Comparison of ENCODE assay signal across 16 cellular contexts in genomic region chr14:29643415-29644206, GRCh38.
DNase-seq lines count a peak whose midpoint lies in the region; ATAC-seq and TF ChIP-seq lines count a peak whose summit lies in the region.
"Had no signal": no experiment of that assay in that cellular context is flagged by ENCODE, and none has a peak within 500 bp of the region (broad histone marks: within the 10 kb centered on the region; RNA-seq: fewer than 3 reads in every experiment).

No MANE protein-coding gene starts in this region.

- H3K4me3 ChIP-seq in mucosa of descending colon, result no peak overlapping the region

- H3K4me3 Mint-ChIP-seq in activated CD4-positive, alpha-beta T cell treated with anti-CD3 and anti-CD28 coated beads, Interleukin-2, amount 10 ng/mL, durations not matched to agents 24 days and 14 days, result no peak overlapping the region
- H3K4me3 Mint-ChIP-seq: CD4-positive, CD25-positive, alpha-beta regulatory T cell; naive B cell had no signal

- H3K36me3 Mint-ChIP-seq in activated CD4-positive, alpha-beta T cell treated with anti-CD3 and anti-CD28 coated beads, Interleukin-2, amount 10 ng/mL, durations not matched to agents 24 days and 14 days (ENCODE audit: low read depth), result no peaks in the 10 kb centered on the region
- H3K36me3 Mint-ChIP-seq: CD4-positive, CD25-positive, alpha-beta regulatory T cell had no signal

- ATAC-seq in mucosa of descending colon, result peak; percentile 34
- ATAC-seq: Panc1, sciatic nerve had no signal

- POLR2A ChIA-PET in HEK293T (lab: Yijun Ruan, JAX), result no interaction called here

- no peak overlapping the region for H3K27ac Mint-ChIP-seq in activated CD4-positive, alpha-beta T cell treated with anti-CD3 and anti-CD28 coated beads, Interleukin-2, amount 10 ng/mL, durations not matched to agents 24 days and 14 days
- H3K27ac Mint-ChIP-seq: CD4-positive, CD25-positive, alpha-beta regulatory T cell; naive B cell had no signal

- H3K36me3 ChIP-seq in mucosa of descending colon (ENCODE audit: low read depth), result no peaks in the 10 kb centered on the region

- no peak for TF ChIP-seq CTCF in mucosa of descending colon (IDR thresholded peaks at IDR 0.05)

- intact Hi-C loops in mucosa of descending colon (cut with DNase I, micrococcal nuclease), result no loop called here
- intact Hi-C loops in activated CD4-positive, alpha-beta T cell treated with anti-CD3 and anti-CD28 coated beads, Interleukin-2, amount 10 ng/mL, durations not matched to agents 24 days and 14 days (cut with micrococcal nuclease), result no loop called here

- peaks cover 21% of the 10 kb centered on the region for H3K9me3 ChIP-seq in mucosa of descending colon

- DNase-seq in GM03348 (ENCODE audit: low spot score), result peak; percentile 27
- DNase-seq in NCI-H446 treated with DMSO at 0.1 percent for 48 hours (lab: John Stamatoyannopoulos, UW), result peak; percentile 26
- DNase-seq in dermis blood vessel endothelial cell, result peak; percentile 39
- DNase-seq in mucosa of descending colon, result no peak
- no peak for DNase-seq in kidney tubule cell (ENCODE audit: low spot score)
- no peak for DNase-seq in HEK293T (ENCODE audit: extremely low spot score)
- DNase-seq in activated CD4-positive, alpha-beta T cell treated with anti-CD3 and anti-CD28 coated beads, Interleukin-2, amount 10 ng/mL, durations not matched to agents 24 days and 14 days, result no peak
- DNase-seq: activated CD4-positive, alpha-beta T cell treated with anti-CD3 and anti-CD28 coated beads, Interleukin-2, amount 50 U/mL, for 48 hours; activated gamma-delta T cell treated with Interleukin-2 at 50 U/mL for 16 hours; CD4-positive, CD25-positive, alpha-beta regulatory T cell; naive B cell; NCI-H2107; substantia nigra; T-helper 2 cell had no signal

- peaks cover 3% of the 10 kb centered on the region for H3K9me3 Mint-ChIP-seq in activated CD4-positive, alpha-beta T cell treated with anti-CD3 and anti-CD28 coated beads, Interleukin-2, amount 10 ng/mL, durations not matched to agents 24 days and 14 days

- CTCF ChIA-PET in HEK293T (lab: Yijun Ruan, JAX), result no interaction called here

- H3K27me3 Mint-ChIP-seq in activated CD4-positive, alpha-beta T cell treated with anti-CD3 and anti-CD28 coated beads, Interleukin-2, amount 10 ng/mL, durations not matched to agents 24 days and 14 days, result no peaks in the 10 kb centered on the region
- H3K27me3 Mint-ChIP-seq: CD4-positive, CD25-positive, alpha-beta regulatory T cell; naive B cell had no signal

- no peaks in the 10 kb centered on the region for H3K4me1 ChIP-seq in mucosa of descending colon (ENCODE audit: low read depth)

- no peaks in the 10 kb centered on the region for H3K4me1 Mint-ChIP-seq in activated CD4-positive, alpha-beta T cell treated with anti-CD3 and anti-CD28 coated beads, Interleukin-2, amount 10 ng/mL, durations not matched to agents 24 days and 14 days
- H3K4me1 Mint-ChIP-seq: CD4-positive, CD25-positive, alpha-beta regulatory T cell; naive B cell had no signal

TF ChIP-seq in HEK293T, 16 proteins besides CTCF, POLR2A, EP300 and RAD21:
- no peak for TF ChIP-seq FOXA1 (IDR thresholded peaks at IDR 0.05)
- no peak for TF ChIP-seq BHLHE40 (IDR thresholded peaks at IDR 0.05; ENCODE audit: borderline replicate concordance)
- TF ChIP-seq, protein P1, sequence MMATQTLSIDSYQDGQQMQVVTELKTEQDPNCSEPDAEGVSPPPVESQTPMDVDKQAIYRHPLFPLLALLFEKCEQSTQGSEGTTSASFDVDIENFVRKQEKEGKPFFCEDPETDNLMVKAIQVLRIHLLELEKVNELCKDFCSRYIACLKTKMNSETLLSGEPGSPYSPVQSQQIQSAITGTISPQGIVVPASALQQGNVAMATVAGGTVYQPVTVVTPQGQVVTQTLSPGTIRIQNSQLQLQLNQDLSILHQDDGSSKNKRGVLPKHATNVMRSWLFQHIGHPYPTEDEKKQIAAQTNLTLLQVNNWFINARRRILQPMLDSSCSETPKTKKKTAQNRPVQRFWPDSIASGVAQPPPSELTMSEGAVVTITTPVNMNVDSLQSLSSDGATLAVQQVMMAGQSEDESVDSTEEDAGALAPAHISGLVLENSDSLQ (IDR thresholded peaks at IDR 0.05), result no peak
- no peak for TF ChIP-seq NFRKB (IDR thresholded peaks at IDR 0.05)

Comparison
In these comparisons a context has a peak if more than half of its experiments do, and no peak if none do; other contexts are left out.
1. DNase-seq: peak in GM03348 (single experiment), NCI-H446 treated with DMSO at 0.1 percent for 48 hours (single experiment) and dermis blood vessel endothelial cell (single experiment); none in mucosa of descending colon (0 of 3), kidney tubule cell (single experiment), HEK293T (single experiment) and activated CD4-positive, alpha-beta T cell treated with anti-CD3 and anti-CD28 coated beads, Interleukin-2, amount 10 ng/mL, durations not matched to agents 24 days and 14 days (single experiment).